38 cellular contexts compared by ENCODE assay signal in the genomic region with DNA sequence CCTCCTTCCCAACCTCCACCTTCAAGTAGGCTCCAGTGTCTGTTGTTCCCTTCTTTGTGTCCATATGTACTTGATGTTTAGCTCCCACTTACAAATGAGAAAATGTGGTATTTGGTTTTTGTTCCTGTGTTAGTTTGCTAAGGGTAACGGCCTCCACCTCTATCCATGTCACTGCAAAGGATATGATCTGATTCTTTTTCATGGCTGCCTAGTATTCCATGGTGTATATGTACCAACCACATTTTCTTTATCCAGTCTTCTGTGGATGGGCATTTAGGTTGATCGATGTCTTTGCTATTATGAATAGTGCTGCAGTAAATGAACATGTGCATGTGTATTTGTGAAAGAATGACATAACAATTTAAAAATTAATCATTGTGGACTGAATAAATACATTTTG. TPM values are rescaled to one million over a fixed set of nuclear protein-coding genes. Genes with fewer than 3 reads are reported as not detected.
"Had no signal": no experiment of that assay in that cellular context is flagged by ENCODE, and none has a peak within 500 bp of the region (broad histone marks: within the 10 kb centered on the region; RNA-seq: fewer than 3 reads in every experiment).

No MANE protein-coding gene starts in this region.

- H3K27ac ChIP-seq: adrenal gland, body of pancreas, epithelial cell of prostate, esophagus squamous epithelium, gastroesophageal sphincter, heart right ventricle, WERI-Rb-1 had no signal

- H3K9me3 Mint-ChIP-seq: activated CD4-positive, alpha-beta T cell treated with anti-CD3 and anti-CD28 coated beads, Interleukin-2, amount 10 ng/mL, durations not matched to agents 24 days and 14 days; activated naive CD4-positive, alpha-beta T cell treated with anti-CD3 and anti-CD28 coated beads, Interleukin-2, amount 50 U/mL, for 24 hours; activated T-helper 1 cell treated with anti-CD3 and anti-CD28 coated beads, Interleukin-12 subunit alpha, Interleukin-12 subunit beta, Interleukin-2, Interleukin-4 antibody, amounts not matched to agents 30 ng/mL and 10 ng/mL and 1 ng/mL, durations not matched to agents 14 hours and 24 hours and 36 hours; activated T-helper 2 cell treated with anti-CD3 and anti-CD28 coated beads, Interferon-gamma antibody, Interleukin-2, Interleukin-4, amounts not matched to agents 10 μg/mL and 5 μg/mL and 100 μg/mL, durations not matched to agents 14 hours and 24 hours and 36 hours; T-helper 2 cell treated with Interferon-gamma antibody and Interleukin-4, amounts not matched to agents 5 μg/mL and 100 μg/mL, for 36 hours had no signal

- H3K36me3 ChIP-seq: adrenal gland, esophagus squamous epithelium, gastroesophageal sphincter, heart right ventricle, WERI-Rb-1 had no signal

- H3K4me1 ChIP-seq: adrenal gland, body of pancreas had no signal

- H3K4me3 Mint-ChIP-seq: activated B cell treated with CpG ODN at 0.5 μM for 24 hours; activated CD4-positive, alpha-beta memory T cell treated with anti-CD3 and anti-CD28 coated beads for 36 hours; activated CD4-positive, alpha-beta T cell treated with anti-CD3 and anti-CD28 coated beads for 36 hours; activated CD4-positive, alpha-beta T cell treated with anti-CD3 and anti-CD28 coated beads, Interleukin-2, amount 10 ng/mL, durations not matched to agents 24 days and 14 days; activated CD8-positive, alpha-beta memory T cell treated with anti-CD3 and anti-CD28 coated beads, Interleukin-2, amount 10 ng/mL, durations not matched to agents 7 days and 5 days; activated CD8-positive, alpha-beta T cell treated with anti-CD3 and anti-CD28 coated beads, Interleukin-2, amount 10 ng/mL, durations not matched to agents 7 days and 5 days; activated naive CD4-positive, alpha-beta T cell treated with anti-CD3 and anti-CD28 coated beads for 36 hours; activated naive CD4-positive, alpha-beta T cell treated with anti-CD3 and anti-CD28 coated beads, Interleukin-2, amount 50 U/mL, for 24 hours; activated naive CD8-positive, alpha-beta T cell treated with anti-CD3 and anti-CD28 coated beads for 36 hours; activated naive CD8-positive, alpha-beta T cell treated with anti-CD3 and anti-CD28 coated beads, Interleukin-2, amount 50 U/mL, for 24 hours; activated T-helper 1 cell treated with anti-CD3 and anti-CD28 coated beads, Interleukin-12 subunit alpha, Interleukin-12 subunit beta, Interleukin-2, Interleukin-4 antibody, amounts not matched to agents 30 ng/mL and 10 ng/mL and 1 ng/mL, durations not matched to agents 14 hours and 24 hours and 36 hours; effector memory CD8-positive, alpha-beta T cell; T-helper 17 cell; T-helper 2 cell treated with Interferon-gamma antibody and Interleukin-4, amounts not matched to agents 5 μg/mL and 100 μg/mL, for 36 hours had no signal

- H3K9me3 ChIP-seq: adrenal gland, body of pancreas, esophagus squamous epithelium had no signal

- H3K4me1 Mint-ChIP-seq: activated B cell treated with CpG ODN at 0.5 μM for 24 hours; activated CD4-positive, alpha-beta T cell treated with anti-CD3 and anti-CD28 coated beads for 36 hours; activated CD4-positive, alpha-beta T cell treated with anti-CD3 and anti-CD28 coated beads, Interleukin-2, amount 10 ng/mL, durations not matched to agents 24 days and 14 days; activated CD8-positive, alpha-beta memory T cell treated with anti-CD3 and anti-CD28 coated beads, Interleukin-2, amount 10 ng/mL, durations not matched to agents 7 days and 5 days; activated naive CD4-positive, alpha-beta T cell treated with anti-CD3 and anti-CD28 coated beads, Interleukin-2, amount 50 U/mL, for 24 hours; activated naive CD8-positive, alpha-beta T cell treated with anti-CD3 and anti-CD28 coated beads for 36 hours; activated naive CD8-positive, alpha-beta T cell treated with anti-CD3 and anti-CD28 coated beads, Interleukin-2, amount 50 U/mL, for 24 hours; T-helper 17 cell had no signal

- H3K4me3 ChIP-seq: adrenal gland, body of pancreas, esophagus squamous epithelium, gastroesophageal sphincter, heart right ventricle had no signal

- ATAC-seq: activated CD4-positive, alpha-beta T cell treated with anti-CD3 and anti-CD28 coated beads for 36 hours; activated CD8-positive, alpha-beta memory T cell treated with anti-CD3 and anti-CD28 coated beads, Interleukin-2, amount 10 ng/mL, durations not matched to agents 7 days and 5 days; activated CD8-positive, alpha-beta T cell treated with anti-CD3 and anti-CD28 coated beads, Interleukin-2, amount 10 ng/mL, durations not matched to agents 7 days and 5 days; activated naive CD8-positive, alpha-beta T cell treated with anti-CD3 and anti-CD28 coated beads, Interleukin-2, amount 50 U/mL, for 24 hours; body of pancreas; effector memory CD8-positive, alpha-beta T cell; gastroesophageal sphincter; heart right ventricle; T-helper 17 cell had no signal

- H3K27me3 Mint-ChIP-seq: activated B cell treated with CpG ODN at 0.5 μM for 24 hours; activated CD4-positive, alpha-beta memory T cell treated with anti-CD3 and anti-CD28 coated beads for 36 hours; activated CD4-positive, alpha-beta T cell treated with anti-CD3 and anti-CD28 coated beads for 36 hours; activated CD8-positive, alpha-beta memory T cell treated with anti-CD3 and anti-CD28 coated beads, Interleukin-2, amount 10 ng/mL, durations not matched to agents 7 days and 5 days; activated naive CD8-positive, alpha-beta T cell treated with anti-CD3 and anti-CD28 coated beads for 36 hours; effector memory CD8-positive, alpha-beta T cell; T-helper 17 cell had no signal

- FAIRE-seq: colon, endothelial cell of umbilical vein had no signal

- H3K36me3 Mint-ChIP-seq: activated CD4-positive, alpha-beta memory T cell treated with anti-CD3 and anti-CD28 coated beads for 36 hours; activated CD8-positive, alpha-beta memory T cell treated with anti-CD3 and anti-CD28 coated beads, Interleukin-2, amount 10 ng/mL, durations not matched to agents 7 days and 5 days; activated naive CD4-positive, alpha-beta T cell treated with anti-CD3 and anti-CD28 coated beads, Interleukin-2, amount 50 U/mL, for 24 hours; activated naive CD8-positive, alpha-beta T cell treated with anti-CD3 and anti-CD28 coated beads for 36 hours had no signal

- H3K27ac Mint-ChIP-seq: activated B cell treated with CpG ODN at 0.5 μM for 24 hours; activated CD4-positive, alpha-beta memory T cell treated with anti-CD3 and anti-CD28 coated beads for 36 hours; activated CD4-positive, alpha-beta T cell treated with anti-CD3 and anti-CD28 coated beads for 36 hours; activated CD4-positive, alpha-beta T cell treated with anti-CD3 and anti-CD28 coated beads, Interleukin-2, amount 10 ng/mL, durations not matched to agents 24 days and 14 days; activated CD8-positive, alpha-beta memory T cell treated with anti-CD3 and anti-CD28 coated beads, Interleukin-2, amount 10 ng/mL, durations not matched to agents 7 days and 5 days; activated CD8-positive, alpha-beta T cell treated with anti-CD3 and anti-CD28 coated beads, Interleukin-2, amount 10 ng/mL, durations not matched to agents 7 days and 5 days; activated naive CD4-positive, alpha-beta T cell treated with anti-CD3 and anti-CD28 coated beads for 36 hours; activated naive CD4-positive, alpha-beta T cell treated with anti-CD3 and anti-CD28 coated beads, Interleukin-2, amount 50 U/mL, for 24 hours; activated naive CD8-positive, alpha-beta T cell treated with anti-CD3 and anti-CD28 coated beads for 36 hours; activated naive CD8-positive, alpha-beta T cell treated with anti-CD3 and anti-CD28 coated beads, Interleukin-2, amount 50 U/mL, for 24 hours; activated T-helper 1 cell treated with anti-CD3 and anti-CD28 coated beads, Interleukin-12 subunit alpha, Interleukin-12 subunit beta, Interleukin-2, Interleukin-4 antibody, amounts not matched to agents 30 ng/mL and 10 ng/mL and 1 ng/mL, durations not matched to agents 14 hours and 24 hours and 36 hours; activated T-helper 2 cell treated with anti-CD3 and anti-CD28 coated beads, Interferon-gamma antibody, Interleukin-2, Interleukin-4, amounts not matched to agents 10 μg/mL and 5 μg/mL and 100 μg/mL, durations not matched to agents 14 hours and 24 hours and 36 hours; effector memory CD8-positive, alpha-beta T cell; T-helper 17 cell; T-helper 2 cell treated with Interferon-gamma antibody and Interleukin-4, amounts not matched to agents 5 μg/mL and 100 μg/mL, for 36 hours had no signal

- H3K27me3 ChIP-seq: adrenal gland, body of pancreas, esophagus squamous epithelium, gastroesophageal sphincter, heart right ventricle had no signal

- DNase-seq: activated B cell treated with CpG ODN at 0.5 μM for 24 hours; activated CD4-positive, alpha-beta memory T cell treated with anti-CD3 and anti-CD28 coated beads for 36 hours; activated CD4-positive, alpha-beta T cell treated with anti-CD3 and anti-CD28 coated beads for 36 hours; activated CD4-positive, alpha-beta T cell treated with anti-CD3 and anti-CD28 coated beads, Interleukin-2, amount 10 ng/mL, durations not matched to agents 24 days and 14 days; activated CD4-positive, CD25-positive, alpha-beta regulatory T cell treated with anti-CD3 and anti-CD28 coated beads, Interleukin-2, amount 50 U/mL, for 72 hours; activated CD8-positive, alpha-beta memory T cell treated with anti-CD3 and anti-CD28 coated beads, Interleukin-2, amount 10 ng/mL, durations not matched to agents 7 days and 5 days; activated CD8-positive, alpha-beta memory T cell treated with anti-CD3 and anti-CD28 coated beads, Interleukin-2, amount 50 U/mL, for 4 hours; activated CD8-positive, alpha-beta T cell treated with anti-CD3 and anti-CD28 coated beads, Interleukin-2, amount 10 ng/mL, durations not matched to agents 7 days and 5 days; activated effector memory CD4-positive, alpha-beta T cell treated with anti-CD3 and anti-CD28 coated beads, Interleukin-2, amount 50 U/mL, for 16 hours; activated naive CD4-positive, alpha-beta T cell treated with anti-CD3 and anti-CD28 coated beads for 36 hours; activated naive CD8-positive, alpha-beta T cell treated with anti-CD3 and anti-CD28 coated beads for 36 hours; activated naive CD8-positive, alpha-beta T cell treated with anti-CD3 and anti-CD28 coated beads, Interleukin-2, amount 50 U/mL, for 24 hours; activated T-cell treated with anti-CD3 and anti-CD28 coated beads, Interleukin-2, amount 50 U/mL, for 1 hour; activated T-cell treated with anti-CD3 and anti-CD28 coated beads, Interleukin-2, amount 50 U/mL, for 48 hours; adrenal gland; amygdala; aorta; body of pancreas; caudate nucleus; cortex of kidney; dermis blood vessel endothelial cell; effector CD4-positive, alpha-beta T cell; effector memory CD8-positive, alpha-beta T cell; esophagus squamous epithelium; foreskin melanocyte; heart right ventricle; T-helper 17 cell; T1000; WERI-Rb-1 had no signal

RNA-seq across cellular contexts. Expression of gene TFPI, which starts 19.5 kb away (rescaled TPM):
- total RNA-seq: activated B cell treated with CpG ODN at 0.5 μM for 24 hours; activated CD4-positive, alpha-beta memory T cell treated with anti-CD3 and anti-CD28 coated beads for 36 hours; activated CD8-positive, alpha-beta memory T cell treated with anti-CD3 and anti-CD28 coated beads for 36 hours; activated CD8-positive, alpha-beta memory T cell treated with anti-CD3 and anti-CD28 coated beads, Interleukin-2, amount 10 ng/mL, durations not matched to agents 7 days and 5 days; activated CD8-positive, alpha-beta T cell treated with anti-CD3 and anti-CD28 coated beads, Interleukin-2, amount 10 ng/mL, durations not matched to agents 7 days and 5 days; activated naive CD4-positive, alpha-beta T cell treated with anti-CD3 and anti-CD28 coated beads for 36 hours; activated naive CD8-positive, alpha-beta T cell treated with anti-CD3 and anti-CD28 coated beads for 36 hours had no signal
